In genomic region chr7:67962863-67963262, GRCh38 we compare ENCODE assay signal across 6 cellular contexts.
"Had no signal": no experiment of that assay in that cellular context is flagged by ENCODE, and none has a peak within 500 bp of the region (broad histone marks: within the 10 kb centered on the region; RNA-seq: fewer than 3 reads in every experiment).

No MANE protein-coding gene starts in this region.

- ATAC-seq: HepG2, K562 had no signal

- H3K4me3 ChIP-seq: K562 had no signal

- H3K27ac ChIP-seq: HL-60 had no signal

- DNase-seq: IMR-90, KBM-7, KG1 had no signal
